1 cellular context compared by ENCODE assay signal in genomic region chr19:45437328-45437727, GRCh38.
A peak's percentile ranks its signal among the peaks of the same experiment; 100 is the strongest.
TF ChIP-seq lines count a peak whose summit lies in the region.

No MANE protein-coding gene starts in this region.

TF ChIP-seq in HEK293, 187 proteins besides CTCF, POLR2A, EP300 and RAD21 (continued from another document):
- TF ChIP-seq ZNF280D (tag by site-specific recombination; IDR thresholded peaks at IDR 0.05), result peak; percentile 85; the same call in 1 of the 2 replicates
- TF ChIP-seq ZNF146 (tag by site-specific recombination; IDR thresholded peaks at IDR 0.05), result peak; percentile 99
- TF ChIP-seq ZNF324 (tag by site-specific recombination; IDR thresholded peaks at IDR 0.05), result no peak
